In the genomic region with DNA sequence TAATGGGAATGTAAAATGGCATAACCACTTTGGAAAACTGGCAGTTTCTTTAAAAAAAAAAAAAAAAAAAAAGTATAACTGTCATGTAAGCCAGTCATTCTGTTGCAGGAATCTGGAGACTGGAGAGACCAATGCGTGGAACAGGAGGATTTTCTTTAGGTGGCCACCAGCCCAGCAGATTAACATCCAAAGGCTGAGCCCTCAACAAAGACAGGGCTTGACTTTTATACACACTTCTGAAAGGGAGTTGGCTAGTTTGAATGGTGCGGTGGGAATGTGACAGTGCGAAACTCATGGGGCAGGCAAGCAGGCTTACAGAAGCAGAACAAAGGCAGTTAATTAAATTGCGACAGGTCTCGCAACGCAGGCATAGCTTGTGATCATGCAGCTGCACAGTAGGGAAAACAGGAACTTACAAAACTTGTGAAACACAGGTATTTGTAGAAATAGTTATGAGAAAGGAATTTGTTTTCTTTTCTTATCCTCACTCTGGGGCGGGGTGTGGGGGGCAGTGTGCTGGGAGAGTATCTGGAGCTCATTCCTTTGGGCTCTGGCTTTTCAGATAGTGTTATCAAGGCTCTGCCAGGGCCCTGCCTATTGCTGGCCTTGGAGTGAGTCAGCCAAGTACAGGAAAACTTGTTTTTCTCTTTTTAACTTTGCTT, we compare ENCODE assay signal across 1 cellular context.
TF ChIP-seq lines count a peak whose summit lies in the region.

No MANE protein-coding gene starts in this region.

TF ChIP-seq in K562, 482 proteins besides CTCF, POLR2A, EP300 and RAD21 (continued from another document and continues in another):
- TF ChIP-seq, protein P1, sequence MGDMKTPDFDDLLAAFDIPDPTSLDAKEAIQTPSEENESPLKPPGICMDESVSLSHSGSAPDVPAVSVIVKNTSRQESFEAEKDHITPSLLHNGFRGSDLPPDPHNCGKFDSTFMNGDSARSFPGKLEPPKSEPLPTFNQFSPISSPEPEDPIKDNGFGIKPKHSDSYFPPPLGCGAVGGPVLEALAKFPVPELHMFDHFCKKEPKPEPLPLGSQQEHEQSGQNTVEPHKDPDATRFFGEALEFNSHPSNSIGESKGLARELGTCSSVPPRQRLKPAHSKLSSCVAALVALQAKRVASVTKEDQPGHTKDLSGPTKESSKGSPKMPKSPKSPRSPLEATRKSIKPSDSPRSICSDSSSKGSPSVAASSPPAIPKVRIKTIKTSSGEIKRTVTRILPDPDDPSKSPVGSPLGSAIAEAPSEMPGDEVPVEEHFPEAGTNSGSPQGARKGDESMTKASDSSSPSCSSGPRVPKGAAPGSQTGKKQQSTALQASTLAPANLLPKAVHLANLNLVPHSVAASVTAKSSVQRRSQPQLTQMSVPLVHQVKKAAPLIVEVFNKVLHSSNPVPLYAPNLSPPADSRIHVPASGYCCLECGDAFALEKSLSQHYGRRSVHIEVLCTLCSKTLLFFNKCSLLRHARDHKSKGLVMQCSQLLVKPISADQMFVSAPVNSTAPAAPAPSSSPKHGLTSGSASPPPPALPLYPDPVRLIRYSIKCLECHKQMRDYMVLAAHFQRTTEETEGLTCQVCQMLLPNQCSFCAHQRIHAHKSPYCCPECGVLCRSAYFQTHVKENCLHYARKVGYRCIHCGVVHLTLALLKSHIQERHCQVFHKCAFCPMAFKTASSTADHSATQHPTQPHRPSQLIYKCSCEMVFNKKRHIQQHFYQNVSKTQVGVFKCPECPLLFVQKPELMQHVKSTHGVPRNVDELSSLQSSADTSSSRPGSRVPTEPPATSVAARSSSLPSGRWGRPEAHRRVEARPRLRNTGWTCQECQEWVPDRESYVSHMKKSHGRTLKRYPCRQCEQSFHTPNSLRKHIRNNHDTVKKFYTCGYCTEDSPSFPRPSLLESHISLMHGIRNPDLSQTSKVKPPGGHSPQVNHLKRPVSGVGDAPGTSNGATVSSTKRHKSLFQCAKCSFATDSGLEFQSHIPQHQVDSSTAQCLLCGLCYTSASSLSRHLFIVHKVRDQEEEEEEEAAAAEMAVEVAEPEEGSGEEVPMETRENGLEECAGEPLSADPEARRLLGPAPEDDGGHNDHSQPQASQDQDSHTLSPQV (IDR thresholded peaks at IDR 0.05) = no peak; the same call in 1 of the 2 replicates
- TF ChIP-seq, protein P2, sequence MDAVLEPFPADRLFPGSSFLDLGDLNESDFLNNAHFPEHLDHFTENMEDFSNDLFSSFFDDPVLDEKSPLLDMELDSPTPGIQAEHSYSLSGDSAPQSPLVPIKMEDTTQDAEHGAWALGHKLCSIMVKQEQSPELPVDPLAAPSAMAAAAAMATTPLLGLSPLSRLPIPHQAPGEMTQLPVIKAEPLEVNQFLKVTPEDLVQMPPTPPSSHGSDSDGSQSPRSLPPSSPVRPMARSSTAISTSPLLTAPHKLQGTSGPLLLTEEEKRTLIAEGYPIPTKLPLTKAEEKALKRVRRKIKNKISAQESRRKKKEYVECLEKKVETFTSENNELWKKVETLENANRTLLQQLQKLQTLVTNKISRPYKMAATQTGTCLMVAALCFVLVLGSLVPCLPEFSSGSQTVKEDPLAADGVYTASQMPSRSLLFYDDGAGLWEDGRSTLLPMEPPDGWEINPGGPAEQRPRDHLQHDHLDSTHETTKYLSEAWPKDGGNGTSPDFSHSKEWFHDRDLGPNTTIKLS (IDR thresholded peaks at IDR 0.05; ENCODE audit: borderline replicate concordance, low read depth) = peak; percentile 62; the same call in 1 of the 2 replicates
- TF ChIP-seq ZNF717 (CRISPR knock-in tag; IDR thresholded peaks at IDR 0.05) (no peak), NFIC (IDR thresholded peaks at IDR 0.05) (peak; percentile 92), SMAD1 (IDR thresholded peaks at IDR 0.05; ENCODE audit: low read depth, low read length, partially characterized antibody) (no peak), TARDBP (IDR thresholded peaks at IDR 0.05) (peak; percentile 74; the same call in 1 of the 2 replicates), ZNF184 (CRISPR knock-in tag; IDR thresholded peaks at IDR 0.05) (no peak), ZNF76 (CRISPR knock-in tag; IDR thresholded peaks at IDR 0.05; ENCODE audit: borderline replicate concordance) (peak; percentile 71; the same call in 1 of the 2 replicates), FOXA3 (CRISPR knock-in tag; conservative IDR thresholded peaks at IDR 0.05 in 1 of 2, IDR thresholded peaks at IDR 0.05 in 1 of 2) (peak in 1 of 2 experiments; percentile 65; a peak in 2 of 4 replicates), NFYB (IDR thresholded peaks at IDR 0.05; ENCODE audit: extremely low read depth, insufficient read length) (no peak), ETS2 (tag; IDR thresholded peaks at IDR 0.05; ENCODE audit: borderline replicate concordance, poor library complexity, severe bottlenecking) (no peak), SMARCB1 (IDR thresholded peaks at IDR 0.05; ENCODE audit: insufficient read length, low read depth) (no peak), CBX2 (IDR thresholded peaks at IDR 0.05; ENCODE audit: insufficient read depth, low read length, poor library complexity, severe bottlenecking) (no peak), TCFL5 (CRISPR knock-in tag; conservative IDR thresholded peaks at IDR 0.05) (no peak), U2AF1 (optimal IDR thresholded peaks at IDR 0.05; ENCODE audit: low read depth, low read length) (no peak), KLF16 (IDR thresholded peaks at IDR 0.05) (peak; percentile 96), CHD4 (IDR thresholded peaks at IDR 0.05; ENCODE audit: insufficient read depth, insufficient replicate concordance, low read depth, low read length, poor library complexity, severe bottlenecking) (no peak), MCM3 (IDR thresholded peaks at IDR 0.05) (no peak), FOXK1 (CRISPR knock-in tag; IDR thresholded peaks at IDR 0.05; ENCODE audit: borderline replicate concordance) (peak; percentile 77; the same call in 1 of the 2 replicates), PRPF4 (IDR thresholded peaks at IDR 0.05; ENCODE audit: insufficient read depth, low read depth, low read length, poor library complexity, severe bottlenecking) (no peak), ZNF23 (CRISPR knock-in tag; IDR thresholded peaks at IDR 0.05) (no peak), CHCHD3 (CRISPR knock-in tag; IDR thresholded peaks at IDR 0.05) (no peak), FOXK2 (conservative IDR thresholded peaks at IDR 0.05 in 1 of 2, IDR thresholded peaks at IDR 0.05 in 1 of 2; ENCODE audit: low read depth in 2 of 2) (peak; percentile 82 to 88), ELF2 (CRISPR knock-in tag; IDR thresholded peaks at IDR 0.05) (no peak), NR2C1 (IDR thresholded peaks at IDR 0.05) (no peak; the same call in 1 of the 2 replicates), NR2C1 (tag; IDR thresholded peaks at IDR 0.05) (peak; percentile 54), NCOA4 (IDR thresholded peaks at IDR 0.05; ENCODE audit: partially characterized antibody) (no peak), POLR2B (IDR thresholded peaks at IDR 0.05; ENCODE audit: low read depth, partially characterized antibody) (no peak), TEAD1 (CRISPR knock-in tag; IDR thresholded peaks at IDR 0.05) (peak; percentile 97 to 98), ZBTB7A (IDR thresholded peaks at IDR 0.05; ENCODE audit: borderline replicate concordance, control insufficient read depth, low read depth, low read length) (no peak), FOXA1 (IDR thresholded peaks at IDR 0.05; ENCODE audit: borderline replicate concordance) (no peak), ZNF311 (CRISPR knock-in tag; IDR thresholded peaks at IDR 0.05) (peak; percentile 77; the same call in 1 of the 2 replicates), ZZZ3 (IDR thresholded peaks at IDR 0.05) (no peak), NCOA2 (IDR thresholded peaks at IDR 0.05; ENCODE audit: partially characterized antibody in 2 of 2) (peak; percentile 60 to 74)
- TF ChIP-seq, protein P3, sequence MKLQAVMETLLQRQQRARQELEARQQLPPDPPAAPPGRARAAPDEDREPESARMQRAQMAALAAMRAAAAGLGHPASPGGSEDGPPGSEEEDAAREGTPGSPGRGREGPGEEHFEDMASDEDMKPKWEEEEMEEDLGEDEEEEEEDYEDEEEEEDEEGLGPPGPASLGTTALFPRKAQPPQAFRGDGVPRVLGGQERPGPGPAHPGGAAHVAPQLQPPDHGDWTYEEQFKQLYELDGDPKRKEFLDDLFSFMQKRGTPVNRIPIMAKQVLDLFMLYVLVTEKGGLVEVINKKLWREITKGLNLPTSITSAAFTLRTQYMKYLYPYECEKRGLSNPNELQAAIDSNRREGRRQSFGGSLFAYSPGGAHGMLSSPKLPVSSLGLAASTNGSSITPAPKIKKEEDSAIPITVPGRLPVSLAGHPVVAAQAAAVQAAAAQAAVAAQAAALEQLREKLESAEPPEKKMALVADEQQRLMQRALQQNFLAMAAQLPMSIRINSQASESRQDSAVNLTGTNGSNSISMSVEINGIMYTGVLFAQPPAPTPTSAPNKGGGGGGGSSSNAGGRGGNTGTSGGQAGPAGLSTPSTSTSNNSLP (IDR thresholded peaks at IDR 0.05; ENCODE audit: borderline replicate concordance, low read depth, low read length) = no peak
- TF ChIP-seq, protein P4, sequence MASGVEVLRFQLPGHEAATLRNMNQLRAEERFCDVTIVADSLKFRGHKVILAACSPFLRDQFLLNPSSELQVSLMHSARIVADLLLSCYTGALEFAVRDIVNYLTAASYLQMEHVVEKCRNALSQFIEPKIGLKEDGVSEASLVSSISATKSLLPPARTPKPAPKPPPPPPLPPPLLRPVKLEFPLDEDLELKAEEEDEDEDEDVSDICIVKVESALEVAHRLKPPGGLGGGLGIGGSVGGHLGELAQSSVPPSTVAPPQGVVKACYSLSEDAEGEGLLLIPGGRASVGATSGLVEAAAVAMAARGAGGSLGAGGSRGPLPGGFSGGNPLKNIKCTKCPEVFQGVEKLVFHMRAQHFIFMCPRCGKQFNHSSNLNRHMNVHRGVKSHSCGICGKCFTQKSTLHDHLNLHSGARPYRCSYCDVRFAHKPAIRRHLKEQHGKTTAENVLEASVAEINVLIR (CRISPR knock-in tag; IDR thresholded peaks at IDR 0.05) = no peak
- TF ChIP-seq, protein P5, sequence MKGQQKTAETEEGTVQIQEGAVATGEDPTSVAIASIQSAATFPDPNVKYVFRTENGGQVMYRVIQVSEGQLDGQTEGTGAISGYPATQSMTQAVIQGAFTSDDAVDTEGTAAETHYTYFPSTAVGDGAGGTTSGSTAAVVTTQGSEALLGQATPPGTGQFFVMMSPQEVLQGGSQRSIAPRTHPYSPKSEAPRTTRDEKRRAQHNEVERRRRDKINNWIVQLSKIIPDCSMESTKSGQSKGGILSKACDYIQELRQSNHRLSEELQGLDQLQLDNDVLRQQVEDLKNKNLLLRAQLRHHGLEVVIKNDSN (CRISPR knock-in tag; IDR thresholded peaks at IDR 0.05) = no peak
- TF ChIP-seq, protein P6, sequence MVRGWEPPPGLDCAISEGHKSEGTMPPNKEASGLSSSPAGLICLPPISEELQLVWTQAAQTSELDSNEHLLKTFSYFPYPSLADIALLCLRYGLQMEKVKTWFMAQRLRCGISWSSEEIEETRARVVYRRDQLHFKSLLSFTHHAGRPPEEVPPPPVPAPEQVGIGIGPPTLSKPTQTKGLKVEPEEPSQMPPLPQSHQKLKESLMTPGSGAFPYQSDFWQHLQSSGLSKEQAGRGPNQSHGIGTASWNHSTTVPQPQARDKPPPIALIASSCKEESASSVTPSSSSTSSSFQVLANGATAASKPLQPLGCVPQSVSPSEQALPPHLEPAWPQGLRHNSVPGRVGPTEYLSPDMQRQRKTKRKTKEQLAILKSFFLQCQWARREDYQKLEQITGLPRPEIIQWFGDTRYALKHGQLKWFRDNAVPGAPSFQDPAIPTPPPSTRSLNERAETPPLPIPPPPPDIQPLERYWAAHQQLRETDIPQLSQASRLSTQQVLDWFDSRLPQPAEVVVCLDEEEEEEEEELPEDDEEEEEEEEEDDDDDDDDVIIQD (CRISPR knock-in tag; IDR thresholded peaks at IDR 0.05) = no peak
- TF ChIP-seq, protein P7, sequence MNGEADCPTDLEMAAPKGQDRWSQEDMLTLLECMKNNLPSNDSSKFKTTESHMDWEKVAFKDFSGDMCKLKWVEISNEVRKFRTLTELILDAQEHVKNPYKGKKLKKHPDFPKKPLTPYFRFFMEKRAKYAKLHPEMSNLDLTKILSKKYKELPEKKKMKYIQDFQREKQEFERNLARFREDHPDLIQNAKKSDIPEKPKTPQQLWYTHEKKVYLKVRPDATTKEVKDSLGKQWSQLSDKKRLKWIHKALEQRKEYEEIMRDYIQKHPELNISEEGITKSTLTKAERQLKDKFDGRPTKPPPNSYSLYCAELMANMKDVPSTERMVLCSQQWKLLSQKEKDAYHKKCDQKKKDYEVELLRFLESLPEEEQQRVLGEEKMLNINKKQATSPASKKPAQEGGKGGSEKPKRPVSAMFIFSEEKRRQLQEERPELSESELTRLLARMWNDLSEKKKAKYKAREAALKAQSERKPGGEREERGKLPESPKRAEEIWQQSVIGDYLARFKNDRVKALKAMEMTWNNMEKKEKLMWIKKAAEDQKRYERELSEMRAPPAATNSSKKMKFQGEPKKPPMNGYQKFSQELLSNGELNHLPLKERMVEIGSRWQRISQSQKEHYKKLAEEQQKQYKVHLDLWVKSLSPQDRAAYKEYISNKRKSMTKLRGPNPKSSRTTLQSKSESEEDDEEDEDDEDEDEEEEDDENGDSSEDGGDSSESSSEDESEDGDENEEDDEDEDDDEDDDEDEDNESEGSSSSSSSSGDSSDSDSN (IDR thresholded peaks at IDR 0.05; ENCODE audit: borderline replicate concordance in 1 of 2, low read depth in 2 of 2, low read length in 2 of 2) = no peak; a peak in 1 of 4 replicates
- TF ChIP-seq, protein P8, sequence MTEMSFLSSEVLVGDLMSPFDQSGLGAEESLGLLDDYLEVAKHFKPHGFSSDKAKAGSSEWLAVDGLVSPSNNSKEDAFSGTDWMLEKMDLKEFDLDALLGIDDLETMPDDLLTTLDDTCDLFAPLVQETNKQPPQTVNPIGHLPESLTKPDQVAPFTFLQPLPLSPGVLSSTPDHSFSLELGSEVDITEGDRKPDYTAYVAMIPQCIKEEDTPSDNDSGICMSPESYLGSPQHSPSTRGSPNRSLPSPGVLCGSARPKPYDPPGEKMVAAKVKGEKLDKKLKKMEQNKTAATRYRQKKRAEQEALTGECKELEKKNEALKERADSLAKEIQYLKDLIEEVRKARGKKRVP (CRISPR knock-in tag; IDR thresholded peaks at IDR 0.05) = peak; percentile 69
- TF ChIP-seq, protein P9, sequence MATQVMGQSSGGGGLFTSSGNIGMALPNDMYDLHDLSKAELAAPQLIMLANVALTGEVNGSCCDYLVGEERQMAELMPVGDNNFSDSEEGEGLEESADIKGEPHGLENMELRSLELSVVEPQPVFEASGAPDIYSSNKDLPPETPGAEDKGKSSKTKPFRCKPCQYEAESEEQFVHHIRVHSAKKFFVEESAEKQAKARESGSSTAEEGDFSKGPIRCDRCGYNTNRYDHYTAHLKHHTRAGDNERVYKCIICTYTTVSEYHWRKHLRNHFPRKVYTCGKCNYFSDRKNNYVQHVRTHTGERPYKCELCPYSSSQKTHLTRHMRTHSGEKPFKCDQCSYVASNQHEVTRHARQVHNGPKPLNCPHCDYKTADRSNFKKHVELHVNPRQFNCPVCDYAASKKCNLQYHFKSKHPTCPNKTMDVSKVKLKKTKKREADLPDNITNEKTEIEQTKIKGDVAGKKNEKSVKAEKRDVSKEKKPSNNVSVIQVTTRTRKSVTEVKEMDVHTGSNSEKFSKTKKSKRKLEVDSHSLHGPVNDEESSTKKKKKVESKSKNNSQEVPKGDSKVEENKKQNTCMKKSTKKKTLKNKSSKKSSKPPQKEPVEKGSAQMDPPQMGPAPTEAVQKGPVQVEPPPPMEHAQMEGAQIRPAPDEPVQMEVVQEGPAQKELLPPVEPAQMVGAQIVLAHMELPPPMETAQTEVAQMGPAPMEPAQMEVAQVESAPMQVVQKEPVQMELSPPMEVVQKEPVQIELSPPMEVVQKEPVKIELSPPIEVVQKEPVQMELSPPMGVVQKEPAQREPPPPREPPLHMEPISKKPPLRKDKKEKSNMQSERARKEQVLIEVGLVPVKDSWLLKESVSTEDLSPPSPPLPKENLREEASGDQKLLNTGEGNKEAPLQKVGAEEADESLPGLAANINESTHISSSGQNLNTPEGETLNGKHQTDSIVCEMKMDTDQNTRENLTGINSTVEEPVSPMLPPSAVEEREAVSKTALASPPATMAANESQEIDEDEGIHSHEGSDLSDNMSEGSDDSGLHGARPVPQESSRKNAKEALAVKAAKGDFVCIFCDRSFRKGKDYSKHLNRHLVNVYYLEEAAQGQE (CRISPR knock-in tag; IDR thresholded peaks at IDR 0.05; ENCODE audit: low read depth) = 0 out of 2 replicates have a peak, but pooled peaks have one; percentile 64
